ENCODE assay signal across 21 cellular contexts in genomic region chr4:8278009-8278395, GRCh38. TPM values are rescaled to one million over a fixed set of nuclear protein-coding genes. Genes with fewer than 3 reads are reported as not detected.
DNase-seq lines count a peak whose midpoint lies in the region; ATAC-seq, FAIRE-seq and TF ChIP-seq lines count a peak whose summit lies in the region.
"Had no signal": no experiment of that assay in that cellular context is flagged by ENCODE, and none has a peak within 500 bp of the region (broad histone marks: within the 10 kb centered on the region; RNA-seq: fewer than 3 reads in every experiment).

No MANE protein-coding gene starts in this region.

- H3K27ac ChIP-seq in right lobe of liver (no peak overlapping the region), HepG2 (ENCODE audit: extremely low read length, insufficient read depth, low read length) (no peak overlapping the region), endothelial cell of umbilical vein (ENCODE audit: insufficient read depth, low read depth, low read length) (peak overlapping the region; percentile 48)

- no peak overlapping the region for H3K9ac ChIP-seq in HepG2 (ENCODE audit: insufficient read depth, low read depth, low read length)
- peak overlapping the region; percentile 21 for H3K9ac ChIP-seq in endothelial cell of umbilical vein (replicated peaks; ENCODE audit: extremely low read depth, insufficient read depth, low read length)

- CTCF ChIA-PET in HepG2 (lab: Yijun Ruan, JAX; ENCODE audit: low intra/inter-chr PET ratio, low total read pairs): no interaction called here
- CTCF ChIA-PET in endothelial cell of umbilical vein (lab: Charles Lee): interaction anchor here (1.0 to 2.6 kb wide), 5 partner anchors 8 to 133 kb away, joined by 3 to 13 read pairs (median 10); partner anchors contain the start of gene HTRA3

- H3K9me3 ChIP-seq in right lobe of liver: no peaks in the 10 kb centered on the region
- H3K9me3 ChIP-seq in HepG2 (ENCODE audit: low read length): no peaks in the 10 kb centered on the region
- H3K9me3 ChIP-seq in endothelial cell of umbilical vein (replicated peaks; ENCODE audit: control insufficient read depth, insufficient read depth, low read length): no peaks in the 10 kb centered on the region
- H3K9me3 ChIP-seq: Caco-2 had no signal

- TF ChIP-seq POLR2A in right lobe of liver (IDR thresholded peaks at IDR 0.05) (no peak), HepG2 (IDR thresholded peaks at IDR 0.05; ENCODE audit: insufficient read depth in 1 of 2, low read depth in 2 of 2, low read length in 2 of 2) (no peak), endothelial cell of umbilical vein (IDR thresholded peaks at IDR 0.05; ENCODE audit: low read depth, low read length) (no peak)

- H3K4me1 ChIP-seq in right lobe of liver (no peaks in the 10 kb centered on the region), HepG2 (ENCODE audit: insufficient read depth, low read length) (no peaks in the 10 kb centered on the region), endothelial cell of umbilical vein (ENCODE audit: control insufficient read depth, extremely low read depth, insufficient read depth, low read length) (peaks cover 10% of the 10 kb centered on the region)
- H3K4me1 ChIP-seq: Caco-2 had no signal

- TF ChIP-seq EP300 in HepG2 (IDR thresholded peaks at IDR 0.05; ENCODE audit: low read depth in 2 of 2, low read length in 2 of 2): no peak
- no peak for TF ChIP-seq EP300 in HepG2 (CRISPR knock-in tag; IDR thresholded peaks at IDR 0.05; ENCODE audit: borderline replicate concordance)

- DNase-seq in right lobe of liver: peak in 2 of 3 donors; percentile 17 to 36
- DNase-seq in HepG2 (ENCODE audit: low spot score): no peak
- no peak for DNase-seq in endothelial cell of umbilical vein (ENCODE audit: low read depth, low spot score)
- peak; percentile 65 for DNase-seq in myocyte (ENCODE audit: low read depth)
- no peak for DNase-seq in NAMALWA (ENCODE audit: low spot score)
- DNase-seq: activated CD4-positive, alpha-beta T cell treated with anti-CD3 and anti-CD28 coated beads for 1 hour; activated CD8-positive, alpha-beta memory T cell treated with anti-CD3 and anti-CD28 coated beads, Interleukin-2, amount 50 U/mL, for 48 hours; activated naive CD4-positive, alpha-beta T cell treated with anti-CD3 and anti-CD28 coated beads for 36 hours; Caco-2; effector memory CD8-positive, alpha-beta T cell; H7; NCI-H187; NCI-H774; stimulated activated CD8-positive, alpha-beta memory T cell treated with anti-CD3 and anti-CD28 coated beads, Interleukin-4, amount 100 ng/mL, for 48 hours; trophoblast cell had no signal

- TF ChIP-seq CTCF in right lobe of liver (IDR thresholded peaks at IDR 0.05): no peak
- TF ChIP-seq CTCF in HepG2 (CRISPR knock-in tag; IDR thresholded peaks at IDR 0.05): no peak
- no peak for TF ChIP-seq CTCF in endothelial cell of umbilical vein (IDR thresholded peaks at IDR 0.05; ENCODE audit: extremely low read depth in 1 of 2, insufficient read depth in 1 of 2, low read depth in 1 of 2, low read length in 2 of 2)

- H3K36me3 ChIP-seq in right lobe of liver (no peaks in the 10 kb centered on the region), HepG2 (replicated peaks in 1 of 2; ENCODE audit: control insufficient read depth in 1 of 2, insufficient read depth in 2 of 2, low read length in 2 of 2) (no peaks in the 10 kb centered on the region), endothelial cell of umbilical vein (ENCODE audit: control insufficient read depth in 2 of 2, extremely low read depth in 1 of 2, insufficient read depth in 2 of 2, low read length in 2 of 2) (no peaks in the 10 kb centered on the region)

- TF ChIP-seq RAD21 in HepG2 (CRISPR knock-in tag; IDR thresholded peaks at IDR 0.05): no peak

- ATAC-seq in right lobe of liver (no peak), HepG2 (no peak), HG03378 (IDR thresholded peaks at IDR 0.05; ENCODE audit: unreplicated experiment) (no peak), HG03439 (IDR thresholded peaks at IDR 0.05; ENCODE audit: unreplicated experiment) (no peak), GM19452 (IDR thresholded peaks at IDR 0.05; ENCODE audit: unreplicated experiment) (no peak)
- ATAC-seq: effector memory CD8-positive, alpha-beta T cell had no signal

- H3K9me1 ChIP-seq in endothelial cell of umbilical vein (replicated peaks; ENCODE audit: control insufficient read depth, extremely low read depth, insufficient read depth, low read length): no peaks in the 10 kb centered on the region

- BruUV-seq in HepG2 (replicated peaks; lab: Mats Ljungman, UMichigan) (no TSS peak), endothelial cell of umbilical vein (replicated peaks; lab: Mats Ljungman, UMichigan) (no TSS peak)

- 17% methylated on average over 1 of the region's 6 CpGs for WGBS in right lobe of liver (ENCODE audit: insufficient coverage, low coverage, low lambda C conversion rate, missing lambda C conversion rate)
- 51% methylated on average over 5 of the region's 6 CpGs for WGBS in HepG2 (ENCODE audit: low lambda C conversion rate)

- dilution Hi-C loops in endothelial cell of umbilical vein (cut with MboI; ENCODE audit: extremely low pct_ligation_motif_present, low sequenced_read_pairs): no loop called here

- H4K20me1 ChIP-seq in HepG2 (ENCODE audit: insufficient read depth, low read length) (no peaks in the 10 kb centered on the region), endothelial cell of umbilical vein (replicated peaks; ENCODE audit: control insufficient read depth, extremely low read depth, insufficient read depth, low read length) (no peaks in the 10 kb centered on the region)

- in situ Hi-C loops in HepG2 (cut with HindIII; ENCODE audit: extremely low pct_ligation_motif_present, low pct_unique_long_range_greater_than_20kb): no loop called here

- intact Hi-C loops in right lobe of liver (cut with DNase I) (no loop called here), HepG2 (cut with micrococcal nuclease; ENCODE audit: unreplicated experiment) (no loop called here), endothelial cell of umbilical vein (cut with micrococcal nuclease) (no loop called here)

- FAIRE-seq in HepG2 (lab: Jason Lieb, UNC) (no peak), endothelial cell of umbilical vein (lab: Jason Lieb, UNC) (no peak)
- FAIRE-seq: frontal cortex had no signal

- POLR2A ChIA-PET in HepG2 (lab: Yijun Ruan, JAX) (no interaction called here), endothelial cell of umbilical vein (lab: Charles Lee) (interaction anchor here (1.1 to 1.5 kb wide), 2 partner anchors 9 to 20 kb away, joined by 6 to 9 read pairs; partner anchors contain the start of gene HTRA3)

- H3K4me2 ChIP-seq in HepG2 (ENCODE audit: low read depth, low read length) (no peak overlapping the region), endothelial cell of umbilical vein (ENCODE audit: insufficient read depth, low read length) (no peak overlapping the region)

- no peak overlapping the region for H2AFZ ChIP-seq in HepG2 (ENCODE audit: low read length)
- peak overlapping the region; percentile 55 for H2AFZ ChIP-seq in endothelial cell of umbilical vein (ENCODE audit: low read depth, low read length)

- no peaks in the 10 kb centered on the region for H3K27me3 ChIP-seq in right lobe of liver
- peaks cover 14 to 74% of the 10 kb centered on the region in 2 experiments for H3K27me3 ChIP-seq in HepG2 (ENCODE audit: control insufficient read depth in 1 of 2, insufficient read depth in 2 of 2, low read length in 2 of 2)
- H3K27me3 ChIP-seq in endothelial cell of umbilical vein (ENCODE audit: control insufficient read depth in 2 of 2, insufficient read depth in 2 of 2, low read length in 2 of 2): no peaks in the 10 kb centered on the region

- no peak overlapping the region for H3K4me3 ChIP-seq in right lobe of liver
- H3K4me3 ChIP-seq in HepG2 (replicated peaks in 1 of 3; ENCODE audit: insufficient read depth in 1 of 3, low read depth in 2 of 3, low read length in 3 of 3): no peak overlapping the region
- H3K4me3 ChIP-seq in endothelial cell of umbilical vein (replicated peaks in 1 of 3; ENCODE audit: insufficient read depth in 1 of 3, low read depth in 1 of 3, low read length in 3 of 3): no peak overlapping the region

- H3K79me2 ChIP-seq in HepG2 (ENCODE audit: insufficient read depth, low read length): no peaks in the 10 kb centered on the region
- H3K79me2 ChIP-seq in endothelial cell of umbilical vein (ENCODE audit: control insufficient read depth, insufficient read depth, low read length): no peaks in the 10 kb centered on the region

RNA-seq across cellular contexts. Expression of gene HTRA3, which starts 8.4 kb away (rescaled TPM):
- total RNA-seq in right lobe of liver (1 to 10 TPM in 3 of 6 experiments, under 1 TPM in 3; 0.32 to 1.6 (median 1.0) TPM), HepG2 (2016; rRNA removed; fragmentation: Illumina TruSeq; extraction: Trizol) (not detected in 2 replicates), endothelial cell of umbilical vein (8.2 and 12.0 TPM in 2 replicates), myocyte (35.0 and 49.3 TPM in 2 replicates)
- not detected in 2 replicates for total RNA-seq in HepG2 (2016; cell fraction: cytosol; rRNA removed; fragmentation: Illumina TruSeq; extraction: Trizol; ENCODE audit: low read depth)
- 0.04 TPM in 1 of 2 replicates, not detected in the other for total RNA-seq in HepG2 (2016; cell fraction: insoluble cytoplasmic fraction; rRNA removed; fragmentation: Illumina TruSeq; extraction: Trizol)
- not detected in 2 replicates for total RNA-seq in HepG2 (2016; cell fraction: membrane; rRNA removed; fragmentation: Illumina TruSeq; extraction: Trizol)
- total RNA-seq in HepG2 (2016; cell fraction: nucleus; rRNA removed; fragmentation: Illumina TruSeq; extraction: Trizol): not detected in 2 replicates
- polyA plus RNA-seq in HepG2 (2011; rRNA removed) (0.16 and 0.17 TPM in 2 replicates), endothelial cell of umbilical vein (9.0 and 10.6 TPM in 2 replicates)
- 0.12 and 0.31 TPM in 2 replicates for polyA plus RNA-seq in HepG2 (2011; cell fraction: cytosol; rRNA removed)
- polyA plus RNA-seq in HepG2 (2011; cell fraction: nucleus; rRNA removed): 0.12 and 0.19 TPM in 2 replicates
- polyA plus RNA-seq in HepG2 (2012): not detected in 2 replicates
- polyA plus RNA-seq in HepG2 (2016; cell fraction: cytosol; fragmentation: Illumina TruSeq; extraction: Trizol; ENCODE audit: low read depth): 0.07 TPM in 1 of 2 replicates, not detected in the other
- polyA plus RNA-seq in HepG2 (2016; cell fraction: insoluble cytoplasmic fraction; fragmentation: Illumina TruSeq; extraction: Trizol; ENCODE audit: low read depth): not detected in 2 replicates
- not detected in 2 replicates for polyA plus RNA-seq in HepG2 (2016; cell fraction: membrane; fragmentation: Illumina TruSeq; extraction: Trizol; ENCODE audit: low read depth)
- not detected in 2 replicates for polyA plus RNA-seq in HepG2 (2016; cell fraction: nucleus; fragmentation: Illumina TruSeq; extraction: Trizol; ENCODE audit: insufficient read depth, low read depth)
- polyA minus RNA-seq in HepG2 (2011; rRNA and poly(A)+ RNA removed; ENCODE audit: low replicate concordance): 0.18 and 0.47 TPM in 2 replicates
- not detected in 2 replicates for polyA minus RNA-seq in HepG2 (2011; cell fraction: cytosol; rRNA and poly(A)+ RNA removed)
- polyA minus RNA-seq in HepG2 (2011; cell fraction: nucleus; rRNA and poly(A)+ RNA removed): not detected in 2 replicates
- 9.9 TPM in 2 replicates for polyA plus RNA-seq in endothelial cell of umbilical vein (2011; cell fraction: cytosol; rRNA removed)
- polyA plus RNA-seq in endothelial cell of umbilical vein (2011; cell fraction: nucleus; rRNA removed): 3.4 and 4.2 TPM in 2 replicates
- 13.5 and 22.2 TPM in 2 replicates for polyA plus RNA-seq in endothelial cell of umbilical vein (2012)
- polyA minus RNA-seq in endothelial cell of umbilical vein: 3.3 and 4.1 TPM in 2 replicates
- polyA minus RNA-seq in endothelial cell of umbilical vein (2011; cell fraction: cytosol; rRNA and poly(A)+ RNA removed): 0.41 TPM
- 1.5 and 1.6 TPM in 2 replicates for polyA minus RNA-seq in endothelial cell of umbilical vein (2011; cell fraction: nucleus; rRNA and poly(A)+ RNA removed)
- polyA plus RNA-seq in myocyte (2012): 13.0 TPM
- total RNA-seq: A172; activated naive CD4-positive, alpha-beta T cell treated with anti-CD3 and anti-CD28 coated beads for 36 hours; mononuclear cell had no signal

Comparison
In these comparisons a context has a peak if more than half of its experiments do, and no peak if none do; other contexts are left out.
1. DNase-seq: peak in right lobe of liver (2 of 3) and myocyte (single experiment); none in HepG2 (single experiment), endothelial cell of umbilical vein (single experiment) and NAMALWA (single experiment).